24 cellular contexts compared by ENCODE assay signal in genomic region chr4:24274401-24275035, GRCh38.
A peak's percentile ranks its signal among the peaks of the same experiment; 100 is the strongest.
DNase-seq lines count a peak whose midpoint lies in the region; ATAC-seq and TF ChIP-seq lines count a peak whose summit lies in the region.
"Had no signal": no experiment of that assay in that cellular context is flagged by ENCODE, and none has a peak within 500 bp of the region (broad histone marks: within the 10 kb centered on the region; RNA-seq: fewer than 3 reads in every experiment).

No MANE protein-coding gene starts in this region.

- peak; percentile 15 for DNase-seq in Daoy (ENCODE audit: low read depth)
- peak; percentile 77 for DNase-seq in NCI-H226
- DNase-seq in epithelial cell of esophagus (ENCODE audit: low read depth): peak; percentile 62
- DNase-seq in kidney tubule cell (ENCODE audit: low spot score): peak; percentile 54
- DNase-seq in activated effector memory CD4-positive, alpha-beta T cell treated with Interleukin-2 at 50 U/mL for 16 hours: no peak
- no peak for DNase-seq in stimulated activated naive CD4-positive, alpha-beta T cell (lab: John Stamatoyannopoulos, UW)
- DNase-seq: ACHN; activated CD4-positive, alpha-beta T cell treated with anti-CD3 and anti-CD28 coated beads, Interleukin-2, amount 10 ng/mL, durations not matched to agents 24 days and 14 days; body of pancreas; gastrocnemius medialis; H9; hippocampal formation; Kasumi-1; mucosa of descending colon; NCI-H1105 treated with DMSO at 0.1 percent for 48 hours; NCI-H2107; NCI-H524; nephron progenitor cell; posterior cingulate gyrus; T-helper 2 cell had no signal

- TF ChIP-seq CTCF in epithelial cell of esophagus (IDR thresholded peaks at IDR 0.05; ENCODE audit: insufficient read depth, low read depth, low read length, missing control alignments): no peak

- H3K4me3 ChIP-seq in epithelial cell of esophagus (ENCODE audit: low read length): no peak overlapping the region
- H3K4me3 ChIP-seq: body of pancreas, coronary artery, gastrocnemius medialis, mucosa of descending colon, SK-N-MC had no signal

- ATAC-seq in GM21786 (IDR thresholded peaks at IDR 0.05; ENCODE audit: unreplicated experiment) (no peak), HG03378 (IDR thresholded peaks at IDR 0.05; ENCODE audit: unreplicated experiment) (no peak)
- ATAC-seq: body of pancreas, gastrocnemius medialis, mucosa of descending colon had no signal

Comparison
In these comparisons a context has a peak if more than half of its experiments do, and no peak if none do; other contexts are left out.
1. DNase-seq: peak in Daoy (single experiment), NCI-H226 (single experiment), epithelial cell of esophagus (single experiment) and kidney tubule cell (single experiment); none in activated effector memory CD4-positive, alpha-beta T cell treated with Interleukin-2 at 50 U/mL for 16 hours (single experiment) and stimulated activated naive CD4-positive, alpha-beta T cell (0 of 6).